Comparison of ENCODE assay signal across 21 cellular contexts in the genomic region with DNA sequence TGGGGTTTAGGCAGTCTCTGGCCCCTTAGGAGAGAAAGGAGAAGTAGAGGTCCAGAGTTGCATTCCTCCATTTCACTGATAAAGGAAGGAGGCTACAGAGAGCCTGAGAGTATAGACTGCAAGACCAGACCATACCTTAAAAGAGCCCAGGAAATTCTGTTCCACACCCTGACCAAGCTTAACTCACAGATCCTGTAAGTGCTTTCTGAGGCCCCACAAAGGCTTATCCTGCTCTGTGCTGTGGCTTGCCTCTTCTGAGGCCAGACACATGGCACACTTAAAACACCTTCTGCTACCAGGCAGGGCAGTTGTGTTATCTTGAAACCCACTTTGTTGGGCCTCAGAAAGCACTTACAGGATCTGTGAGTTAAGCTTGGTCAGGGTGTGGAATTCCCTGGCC. TPM values are rescaled to one million over a fixed set of nuclear protein-coding genes. Genes with fewer than 3 reads are reported as not detected.
DNase-seq lines count a peak whose midpoint lies in the region; ATAC-seq and TF ChIP-seq lines count a peak whose summit lies in the region.
"Had no signal": no experiment of that assay in that cellular context is flagged by ENCODE, and none has a peak within 500 bp of the region (broad histone marks: within the 10 kb centered on the region; RNA-seq: fewer than 3 reads in every experiment).

No MANE protein-coding gene starts in this region.

- peaks cover 37% of the 10 kb centered on the region for H3K4me1 Mint-ChIP-seq in activated T-cell treated with anti-CD3 and anti-CD28 coated beads, Interleukin-2, amount 50 U/mL, for 72 hours (ENCODE audit: low read depth)
- H3K4me1 Mint-ChIP-seq in activated T-cell treated with anti-CD3 and anti-CD28 coated beads, Interleukin-2, amount 50 U/mL, for 4 hours (ENCODE audit: low read depth) = peaks cover 6% of the 10 kb centered on the region
- H3K4me1 Mint-ChIP-seq in chondrocyte (ENCODE audit: low read depth) = peaks cover 79% of the 10 kb centered on the region
- H3K4me1 Mint-ChIP-seq in stimulated activated effector memory CD8-positive, alpha-beta T cell treated with anti-CD3 and anti-CD28 coated beads, Interleukin-12 subunit alpha, Interleukin-12 subunit beta, amount 100 ng/mL, for 72 hours = peaks cover 31% of the 10 kb centered on the region

- no peaks in the 10 kb centered on the region for H3K27me3 Mint-ChIP-seq in activated T-cell treated with anti-CD3 and anti-CD28 coated beads, Interleukin-2, amount 50 U/mL, for 72 hours (ENCODE audit: low read depth)
- no peaks in the 10 kb centered on the region for H3K27me3 Mint-ChIP-seq in activated T-cell treated with anti-CD3 and anti-CD28 coated beads, Interleukin-2, amount 50 U/mL, for 4 hours (ENCODE audit: low read depth)
- no peaks in the 10 kb centered on the region for H3K27me3 Mint-ChIP-seq in chondrocyte (ENCODE audit: low read depth)
- H3K27me3 Mint-ChIP-seq: naive thymus-derived CD8-positive, alpha-beta T cell; stimulated activated memory B cell treated with anti-CD40 and anti-IgM and Interleukin-4, amounts not matched to agents 10 μg/mL and 1 μg/mL and 100 μg/mL, for 72 hours; type B pancreatic cell had no signal

- peak; percentile 10 for DNase-seq in activated T-cell treated with anti-CD3 and anti-CD28 coated beads, Interleukin-2, amount 50 U/mL, for 72 hours
- DNase-seq in activated T-cell treated with anti-CD3 and anti-CD28 coated beads, Interleukin-2, amount 50 U/mL, for 4 hours = no peak
- peak; percentile 21 for DNase-seq in OCI-M1 (lab: John Stamatoyannopoulos, UW)
- no peak for DNase-seq in chondrocyte (ENCODE audit: low spot score)
- DNase-seq in stimulated activated effector memory CD8-positive, alpha-beta T cell treated with anti-CD3 and anti-CD28 coated beads, Interleukin-12 subunit alpha, Interleukin-12 subunit beta, amount 100 ng/mL, for 72 hours (ENCODE audit: low spot score in 2 of 2) = peak in 1 of 2 donors; percentile 57
- DNase-seq in globus pallidus (ENCODE audit: low spot score) = no peak
- DNase-seq in heart left ventricle = no peak
- DNase-seq: activated gamma-delta T cell; anterior cingulate cortex; CD8-positive, alpha-beta T cell; cerebellar nuclear complex; DMS79; effector CD8-positive, alpha-beta T cell; lower lobe of right lung; naive thymus-derived CD8-positive, alpha-beta T cell; NCI-H1436 treated with DMSO at 0.1 percent for 48 hours; Peyer's patch had no signal

- ATAC-seq in activated T-cell treated with anti-CD3 and anti-CD28 coated beads, Interleukin-2, amount 50 U/mL, for 72 hours (replicated peaks in 1 of 2) = peak in 1 of 2 donors; percentile 27
- no peak for ATAC-seq in activated T-cell treated with anti-CD3 and anti-CD28 coated beads, Interleukin-2, amount 50 U/mL, for 4 hours
- ATAC-seq in stimulated activated effector memory CD8-positive, alpha-beta T cell treated with anti-CD3 and anti-CD28 coated beads, Interleukin-12 subunit alpha, Interleukin-12 subunit beta, amount 100 ng/mL, for 72 hours = peak; percentile 52
- no peak for ATAC-seq in HG03565 (IDR thresholded peaks at IDR 0.05; ENCODE audit: unreplicated experiment)
- no peak for ATAC-seq in heart left ventricle
- ATAC-seq: CD8-positive, alpha-beta T cell; lower lobe of right lung; naive thymus-derived CD8-positive, alpha-beta T cell; stimulated activated memory B cell treated with anti-CD40 and anti-IgM and Interleukin-4, amounts not matched to agents 10 μg/mL and 1 μg/mL and 100 μg/mL, for 72 hours had no signal

- TF ChIP-seq CTCF in chondrocyte (IDR thresholded peaks at IDR 0.05) = no peak
- TF ChIP-seq CTCF in heart left ventricle (IDR thresholded peaks at IDR 0.05) = no peak

- H3K27me3 ChIP-seq in heart left ventricle = no peaks in the 10 kb centered on the region
- H3K27me3 ChIP-seq: Peyer's patch had no signal

- H3K9me3 Mint-ChIP-seq in activated T-cell treated with anti-CD3 and anti-CD28 coated beads, Interleukin-2, amount 50 U/mL, for 72 hours = no peaks in the 10 kb centered on the region
- no peaks in the 10 kb centered on the region for H3K9me3 Mint-ChIP-seq in activated T-cell treated with anti-CD3 and anti-CD28 coated beads, Interleukin-2, amount 50 U/mL, for 4 hours
- peaks cover 2% of the 10 kb centered on the region for H3K9me3 Mint-ChIP-seq in chondrocyte (ENCODE audit: low read depth)
- no peaks in the 10 kb centered on the region for H3K9me3 Mint-ChIP-seq in stimulated activated effector memory CD8-positive, alpha-beta T cell treated with anti-CD3 and anti-CD28 coated beads, Interleukin-12 subunit alpha, Interleukin-12 subunit beta, amount 100 ng/mL, for 72 hours
- H3K9me3 Mint-ChIP-seq: CD8-positive, alpha-beta T cell; naive thymus-derived CD8-positive, alpha-beta T cell; stimulated activated memory B cell treated with anti-CD40 and anti-IgM and Interleukin-4, amounts not matched to agents 10 μg/mL and 1 μg/mL and 100 μg/mL, for 72 hours; type B pancreatic cell had no signal

- TF ChIP-seq POLR2A in heart left ventricle (IDR thresholded peaks at IDR 0.05) = no peak

- no peaks in the 10 kb centered on the region for H3K9me3 ChIP-seq in heart left ventricle
- H3K9me3 ChIP-seq: lower lobe of right lung, Peyer's patch had no signal

- H3K27ac Mint-ChIP-seq in activated T-cell treated with anti-CD3 and anti-CD28 coated beads, Interleukin-2, amount 50 U/mL, for 72 hours = peak overlapping the region; percentile 19
- peak overlapping the region; percentile 61 for H3K27ac Mint-ChIP-seq in chondrocyte (ENCODE audit: unreplicated experiment)
- H3K27ac Mint-ChIP-seq in stimulated activated effector memory CD8-positive, alpha-beta T cell treated with anti-CD3 and anti-CD28 coated beads, Interleukin-12 subunit alpha, Interleukin-12 subunit beta, amount 100 ng/mL, for 72 hours = peak overlapping the region; percentile 84
- H3K27ac Mint-ChIP-seq: CD8-positive, alpha-beta T cell; naive thymus-derived CD8-positive, alpha-beta T cell; stimulated activated memory B cell treated with anti-CD40 and anti-IgM and Interleukin-4, amounts not matched to agents 10 μg/mL and 1 μg/mL and 100 μg/mL, for 72 hours; type B pancreatic cell had no signal

- H3K4me3 ChIP-seq in heart left ventricle = no peak overlapping the region
- H3K4me3 ChIP-seq: lower lobe of right lung, Peyer's patch had no signal

- H3K4me1 ChIP-seq in heart left ventricle = peaks cover 0 to 18% (median 0%) of the 10 kb centered on the region in 12 donors
- H3K4me1 ChIP-seq: lower lobe of right lung, Peyer's patch had no signal

- no peak overlapping the region for H3K27ac ChIP-seq in heart left ventricle
- H3K27ac ChIP-seq: lower lobe of right lung, Peyer's patch had no signal

- no peaks in the 10 kb centered on the region for H3K36me3 Mint-ChIP-seq in activated T-cell treated with anti-CD3 and anti-CD28 coated beads, Interleukin-2, amount 50 U/mL, for 72 hours (ENCODE audit: insufficient read depth in 2 of 2)
- peaks cover 6% of the 10 kb centered on the region for H3K36me3 Mint-ChIP-seq in activated T-cell treated with anti-CD3 and anti-CD28 coated beads, Interleukin-2, amount 50 U/mL, for 4 hours (ENCODE audit: insufficient read depth)
- no peaks in the 10 kb centered on the region for H3K36me3 Mint-ChIP-seq in chondrocyte (ENCODE audit: low read depth)
- H3K36me3 Mint-ChIP-seq in stimulated activated effector memory CD8-positive, alpha-beta T cell treated with anti-CD3 and anti-CD28 coated beads, Interleukin-12 subunit alpha, Interleukin-12 subunit beta, amount 100 ng/mL, for 72 hours = no peaks in the 10 kb centered on the region
- H3K36me3 Mint-ChIP-seq: type B pancreatic cell had no signal

- intact Hi-C loops in heart left ventricle (cut with DNase I) = no loop called here

- H3K4me3 Mint-ChIP-seq in activated T-cell treated with anti-CD3 and anti-CD28 coated beads, Interleukin-2, amount 50 U/mL, for 72 hours = peak overlapping the region; percentile 31 to 75
- no peak overlapping the region for H3K4me3 Mint-ChIP-seq in activated T-cell treated with anti-CD3 and anti-CD28 coated beads, Interleukin-2, amount 50 U/mL, for 4 hours
- no peak overlapping the region for H3K4me3 Mint-ChIP-seq in chondrocyte (ENCODE audit: unreplicated experiment)
- H3K4me3 Mint-ChIP-seq in stimulated activated effector memory CD8-positive, alpha-beta T cell treated with anti-CD3 and anti-CD28 coated beads, Interleukin-12 subunit alpha, Interleukin-12 subunit beta, amount 100 ng/mL, for 72 hours = peak overlapping the region; percentile 43
- H3K4me3 Mint-ChIP-seq: CD8-positive, alpha-beta T cell; naive thymus-derived CD8-positive, alpha-beta T cell; stimulated activated memory B cell treated with anti-CD40 and anti-IgM and Interleukin-4, amounts not matched to agents 10 μg/mL and 1 μg/mL and 100 μg/mL, for 72 hours; type B pancreatic cell had no signal

- H3K36me3 ChIP-seq in heart left ventricle = no peaks in the 10 kb centered on the region
- H3K36me3 ChIP-seq: lower lobe of right lung, Peyer's patch had no signal

RNA-seq across cellular contexts. Expression of a gene that starts 39.1 kb away (rescaled TPM):
- 1 to 10 TPM; 1.0 to 1.7 TPM for total RNA-seq in activated T-cell treated with anti-CD3 and anti-CD28 coated beads, Interleukin-2, amount 50 U/mL, for 72 hours
- total RNA-seq in activated T-cell treated with anti-CD3 and anti-CD28 coated beads, Interleukin-2, amount 50 U/mL, for 4 hours = under 1 TPM; 0.30 to 0.68 (median 0.50) TPM
- total RNA-seq in chondrocyte (0.45 to 0.59 TPM in 2 of 3 replicates, not detected in the other), heart left ventricle (1 to 10 TPM in 5 of 9 donors, under 1 TPM in 3, not detected in 1; 0.23 to 1.8 (median 1.0) TPM)
- polyA plus RNA-seq in heart left ventricle = under 1 TPM; 0.22 to 0.34 TPM
- total RNA-seq: HT1080 had no signal

Comparison
In these comparisons a context has a peak if more than half of its experiments do, and no peak if none do; other contexts are left out.
1. DNase-seq: peak in activated T-cell treated with anti-CD3 and anti-CD28 coated beads, Interleukin-2, amount 50 U/mL, for 72 hours (2 of 2) and OCI-M1 (single experiment); none in activated T-cell treated with anti-CD3 and anti-CD28 coated beads, Interleukin-2, amount 50 U/mL, for 4 hours (single experiment), chondrocyte (single experiment), globus pallidus (single experiment) and heart left ventricle (0 of 5).
2. H3K4me3 Mint-ChIP-seq: peak in activated T-cell treated with anti-CD3 and anti-CD28 coated beads, Interleukin-2, amount 50 U/mL, for 72 hours (2 of 2) and stimulated activated effector memory CD8-positive, alpha-beta T cell treated with anti-CD3 and anti-CD28 coated beads, Interleukin-12 subunit alpha, Interleukin-12 subunit beta, amount 100 ng/mL, for 72 hours (single experiment); none in activated T-cell treated with anti-CD3 and anti-CD28 coated beads, Interleukin-2, amount 50 U/mL, for 4 hours (single experiment) and chondrocyte (single experiment).
3. H3K27ac Mint-ChIP-seq: peak in every context shown above with its lines; median percentile 84 in stimulated activated effector memory CD8-positive, alpha-beta T cell treated with anti-CD3 and anti-CD28 coated beads, Interleukin-12 subunit alpha, Interleukin-12 subunit beta, amount 100 ng/mL, for 72 hours; 61 in chondrocyte; 19 in activated T-cell treated with anti-CD3 and anti-CD28 coated beads, Interleukin-2, amount 50 U/mL, for 72 hours.